ENCODE assay signal across 9 cellular contexts in the genomic region with DNA sequence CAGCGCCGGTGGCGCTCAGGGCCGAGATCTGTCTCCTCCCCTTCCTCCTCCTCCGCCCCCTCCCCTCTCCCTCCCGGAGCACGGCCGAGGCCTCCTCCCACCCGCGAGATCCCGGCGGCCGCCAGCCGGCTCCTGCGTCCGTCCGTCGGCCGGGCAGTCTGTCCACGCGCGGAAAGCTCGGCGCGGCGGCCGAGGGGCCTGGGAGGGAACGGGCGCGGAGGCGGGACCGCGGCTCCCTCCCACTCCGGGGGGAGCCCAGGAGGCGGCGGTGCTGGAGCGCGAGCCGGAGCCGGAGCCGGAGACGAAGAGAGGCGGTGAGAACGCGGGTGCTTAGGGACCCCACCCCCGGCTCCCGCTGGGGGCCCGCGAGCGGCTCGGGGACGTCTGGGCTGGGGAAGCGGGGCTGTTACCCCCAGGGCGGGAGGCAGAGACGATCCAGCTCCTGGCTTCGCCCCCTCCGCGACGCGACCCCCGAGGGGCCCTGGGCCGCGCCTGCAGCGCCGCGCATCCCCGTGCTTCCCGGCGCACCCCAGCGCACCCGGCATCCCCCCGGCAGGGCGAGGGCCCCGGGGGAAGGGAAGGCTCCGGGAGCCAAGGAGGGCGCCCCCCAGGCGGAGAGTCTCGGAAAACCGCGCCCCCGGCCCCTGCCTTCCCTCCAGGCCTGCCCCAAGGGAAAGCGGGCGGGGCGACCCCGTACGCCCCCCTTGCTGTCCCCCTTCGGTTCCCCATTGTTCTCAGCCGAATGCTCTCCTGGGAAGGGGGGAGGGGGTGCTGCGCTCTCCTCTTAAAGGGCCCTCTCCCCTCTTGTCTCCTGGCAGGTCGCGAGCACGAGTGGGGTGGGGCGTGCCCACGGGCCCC. TPM values are rescaled to one million over a fixed set of nuclear protein-coding genes. Genes with fewer than 3 reads are reported as not detected.
DNase-seq lines count a peak whose midpoint lies in the region; ATAC-seq and TF ChIP-seq lines count a peak whose summit lies in the region.
"Had no signal": no experiment of that assay in that cellular context is flagged by ENCODE, and none has a peak within 500 bp of the region (broad histone marks: within the 10 kb centered on the region; RNA-seq: fewer than 3 reads in every experiment).

A gene (plus strand): TSS at position 100 of the 858 bp plus-strand sequence. CDS start 1,463 bp downstream, outside the sequence.

- H3K36me3 Mint-ChIP-seq in activated T-cell treated with anti-CD3 and anti-CD28 coated beads, Interleukin-2, amount 50 U/mL, for 72 hours (ENCODE audit: insufficient read depth in 2 of 2) = no peaks in the 10 kb centered on the region

- H3K27me3 Mint-ChIP-seq in activated T-cell treated with anti-CD3 and anti-CD28 coated beads, Interleukin-2, amount 50 U/mL, for 72 hours (ENCODE audit: low read depth) = no peaks in the 10 kb centered on the region

- H3K4me3 ChIP-seq in cardiac muscle cell = peak within 1 kb of the TSS; percentile 39

- DNase-seq in DMS53 (lab: John Stamatoyannopoulos, UW) (peak; percentile 53), DMS53 treated with DMSO at 0.1 percent for 48 hours (lab: John Stamatoyannopoulos, UW; ENCODE audit: unreplicated experiment) (no peak), cardiac muscle cell (ENCODE audit: low read depth in 1 of 2, low spot score in 1 of 2) (peak; percentile 12 to 21), retina (peak; percentile 72), HPDE6-E6E7 (ENCODE audit: extremely low spot score) (no peak), EL (no peak)
- peak; percentile 49 to 55 for DNase-seq in activated T-cell treated with anti-CD3 and anti-CD28 coated beads, Interleukin-2, amount 50 U/mL, for 72 hours

- no peak within 1 kb of the TSS for H3K27ac Mint-ChIP-seq in activated T-cell treated with anti-CD3 and anti-CD28 coated beads, Interleukin-2, amount 50 U/mL, for 72 hours

- peak; percentile 67 to 75 for ATAC-seq in activated T-cell treated with anti-CD3 and anti-CD28 coated beads, Interleukin-2, amount 50 U/mL, for 72 hours (replicated peaks in 1 of 2)
- no peak for ATAC-seq in HG03280 (IDR thresholded peaks at IDR 0.05; ENCODE audit: unreplicated experiment)

- H3K9me3 Mint-ChIP-seq in activated T-cell treated with anti-CD3 and anti-CD28 coated beads, Interleukin-2, amount 50 U/mL, for 72 hours = no peaks in the 10 kb centered on the region

- no peak within 1 kb of the TSS for H3K27ac ChIP-seq in cardiac muscle cell

- no peaks in the 10 kb centered on the region for H3K36me3 ChIP-seq in cardiac muscle cell

- peaks cover 16% of the 10 kb centered on the region for H3K4me1 Mint-ChIP-seq in activated T-cell treated with anti-CD3 and anti-CD28 coated beads, Interleukin-2, amount 50 U/mL, for 72 hours (ENCODE audit: low read depth)

- H3K27me3 ChIP-seq in cardiac muscle cell = peaks cover 63% of the 10 kb centered on the region

- H3K4me1 ChIP-seq in cardiac muscle cell (ENCODE audit: low read depth) = no peaks in the 10 kb centered on the region

- no peak for TF ChIP-seq CTCF in cardiac muscle cell (IDR thresholded peaks at IDR 0.05; ENCODE audit: low read depth, low read length)

- no peaks in the 10 kb centered on the region for H3K9me3 ChIP-seq in cardiac muscle cell (ENCODE audit: low read depth)

- peak within 1 kb of the TSS; percentile 69 to 79 for H3K4me3 Mint-ChIP-seq in activated T-cell treated with anti-CD3 and anti-CD28 coated beads, Interleukin-2, amount 50 U/mL, for 72 hours

RNA-seq across cellular contexts. Expression of the gene that starts here (rescaled TPM):
- total RNA-seq in activated T-cell treated with anti-CD3 and anti-CD28 coated beads, Interleukin-2, amount 50 U/mL, for 72 hours = 10 to 100 TPM; 17.6 to 18.0 TPM
- total RNA-seq in cardiac muscle cell = 0.18 and 0.48 TPM in 2 replicates
- polyA plus RNA-seq in cardiac muscle cell = 0.46 TPM in 1 of 2 replicates, not detected in the other
- total RNA-seq: T-helper 2 cell treated with Interferon-gamma antibody and Interleukin-4, amounts not matched to agents 100 ng/mL and 5 ng/mL, for 36 hours had no signal

Comparison
In these comparisons a context has a peak if more than half of its experiments do, and no peak if none do; other contexts are left out.
1. RNA of the gene that starts here (total RNA-seq): 17.6 to 18.0 TPM in activated T-cell treated with anti-CD3 and anti-CD28 coated beads, Interleukin-2, amount 50 U/mL, for 72 hours; 0.18 to 0.48 TPM in cardiac muscle cell; every median in the first group is over 10 times any median in the second.
2. DNase-seq: peak in DMS53 (single experiment), activated T-cell treated with anti-CD3 and anti-CD28 coated beads, Interleukin-2, amount 50 U/mL, for 72 hours (2 of 2) and retina (single experiment); none in DMS53 treated with DMSO at 0.1 percent for 48 hours (single experiment), HPDE6-E6E7 (single experiment) and EL (single experiment).
3. Peak in DNase-seq and H3K4me3 ChIP-seq in cardiac muscle cell; RNA of the gene not detected or under 1 TPM.